ENCODE assay signal across 5 cellular contexts in the genomic region with DNA sequence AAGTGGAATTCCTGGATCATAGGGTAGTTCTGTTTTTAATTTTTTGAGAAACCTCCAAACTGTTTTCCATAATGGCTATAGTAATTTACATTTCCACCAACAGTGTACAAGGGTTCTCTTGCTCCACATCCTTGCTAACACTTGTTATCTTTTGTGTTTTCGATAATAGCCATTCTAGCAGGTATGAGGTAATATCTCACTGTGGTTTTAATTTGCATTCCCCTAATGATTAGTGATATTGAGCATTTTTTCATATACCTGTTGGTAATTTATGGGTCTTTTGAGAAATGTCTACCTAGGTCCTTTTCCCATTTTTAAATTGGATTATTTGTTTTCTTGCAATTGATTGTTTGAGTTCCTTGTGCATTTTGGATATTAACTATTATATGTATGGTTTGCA.
"Had no signal": no experiment of that assay in that cellular context is flagged by ENCODE, and none has a peak within 500 bp of the region (broad histone marks: within the 10 kb centered on the region; RNA-seq: fewer than 3 reads in every experiment).

No MANE protein-coding gene starts in this region.

- FAIRE-seq: G401.6, GM12891, GM12892 had no signal

- DNase-seq: GDM1, GF-D8 had no signal
